In the genomic region with DNA sequence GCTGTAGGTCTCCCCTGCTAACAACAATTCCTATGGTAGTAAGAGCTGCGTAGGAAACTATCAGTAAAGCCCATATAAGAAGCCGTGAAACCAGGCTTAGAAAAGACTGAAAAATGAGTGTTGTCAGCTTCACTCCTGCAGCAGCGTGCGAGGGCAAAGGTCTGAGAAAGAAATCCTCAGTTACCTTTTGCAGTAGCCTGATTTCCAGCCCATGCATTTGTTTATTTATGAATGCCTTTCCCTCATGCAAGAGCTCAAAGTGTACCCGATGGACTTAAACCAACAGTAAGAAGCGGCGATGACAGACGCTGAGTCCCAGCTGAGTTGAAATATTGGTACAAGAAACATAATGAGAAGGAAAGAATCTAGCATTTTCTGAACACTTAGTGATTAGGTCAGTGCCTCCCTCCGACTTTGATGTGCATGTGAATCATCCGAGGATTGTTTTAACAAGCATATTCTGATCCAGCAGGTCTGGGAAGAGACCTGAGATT, we compare ENCODE assay signal across 1 cellular context.
TF ChIP-seq lines count a peak whose summit lies in the region.

No MANE protein-coding gene starts in this region.

TF ChIP-seq in HepG2, 621 proteins besides CTCF, POLR2A, EP300 and RAD21 (continues in another document):
- TF ChIP-seq, protein P1, sequence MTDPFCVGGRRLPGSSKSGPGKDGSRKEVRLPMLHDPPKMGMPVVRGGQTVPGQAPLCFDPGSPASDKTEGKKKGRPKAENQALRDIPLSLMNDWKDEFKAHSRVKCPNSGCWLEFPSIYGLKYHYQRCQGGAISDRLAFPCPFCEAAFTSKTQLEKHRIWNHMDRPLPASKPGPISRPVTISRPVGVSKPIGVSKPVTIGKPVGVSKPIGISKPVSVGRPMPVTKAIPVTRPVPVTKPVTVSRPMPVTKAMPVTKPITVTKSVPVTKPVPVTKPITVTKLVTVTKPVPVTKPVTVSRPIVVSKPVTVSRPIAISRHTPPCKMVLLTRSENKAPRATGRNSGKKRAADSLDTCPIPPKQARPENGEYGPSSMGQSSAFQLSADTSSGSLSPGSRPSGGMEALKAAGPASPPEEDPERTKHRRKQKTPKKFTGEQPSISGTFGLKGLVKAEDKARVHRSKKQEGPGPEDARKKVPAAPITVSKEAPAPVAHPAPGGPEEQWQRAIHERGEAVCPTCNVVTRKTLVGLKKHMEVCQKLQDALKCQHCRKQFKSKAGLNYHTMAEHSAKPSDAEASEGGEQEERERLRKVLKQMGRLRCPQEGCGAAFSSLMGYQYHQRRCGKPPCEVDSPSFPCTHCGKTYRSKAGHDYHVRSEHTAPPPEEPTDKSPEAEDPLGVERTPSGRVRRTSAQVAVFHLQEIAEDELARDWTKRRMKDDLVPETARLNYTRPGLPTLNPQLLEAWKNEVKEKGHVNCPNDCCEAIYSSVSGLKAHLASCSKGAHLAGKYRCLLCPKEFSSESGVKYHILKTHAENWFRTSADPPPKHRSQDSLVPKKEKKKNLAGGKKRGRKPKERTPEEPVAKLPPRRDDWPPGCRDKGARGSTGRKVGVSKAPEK (CRISPR knock-in tag; IDR thresholded peaks at IDR 0.05; ENCODE audit: borderline replicate concordance): no peak
- TF ChIP-seq FOXP1 (IDR thresholded peaks at IDR 0.05) (0 out of 2 replicates have a peak, but pooled peaks have one; percentile 24), FOXP1 (CRISPR knock-in tag; IDR thresholded peaks at IDR 0.05) (peak; percentile 82), PHF21A (CRISPR knock-in tag; IDR thresholded peaks at IDR 0.05) (peak; percentile 72), ZNF546 (CRISPR knock-in tag; conservative IDR thresholded peaks at IDR 0.05) (no peak), ZFP90 (CRISPR knock-in tag; IDR thresholded peaks at IDR 0.05; ENCODE audit: borderline replicate concordance) (no peak), KLF16 (CRISPR knock-in tag; IDR thresholded peaks at IDR 0.05) (no peak), ZNF773 (CRISPR knock-in tag; IDR thresholded peaks at IDR 0.05; ENCODE audit: borderline replicate concordance) (no peak), SATB2 (CRISPR knock-in tag; IDR thresholded peaks at IDR 0.05) (no peak), SKI (IDR thresholded peaks at IDR 0.05; ENCODE audit: partially characterized antibody) (peak; percentile 50), ARNTL (CRISPR knock-in tag; IDR thresholded peaks at IDR 0.05) (no peak), ZNF775 (CRISPR knock-in tag; IDR thresholded peaks at IDR 0.05; ENCODE audit: borderline replicate concordance) (peak; percentile 42; the same call in 1 of the 2 replicates), GABPB1 (CRISPR knock-in tag; IDR thresholded peaks at IDR 0.05) (no peak), CHD2 (IDR thresholded peaks at IDR 0.05; ENCODE audit: low read depth, low read length) (no peak), ZNF660 (CRISPR knock-in tag; IDR thresholded peaks at IDR 0.05; ENCODE audit: borderline replicate concordance, low read depth) (no peak), HDAC6 (IDR thresholded peaks at IDR 0.05; ENCODE audit: low read depth, low read length) (no peak), MATR3 (CRISPR knock-in tag; IDR thresholded peaks at IDR 0.05) (no peak), ZNF674 (CRISPR knock-in tag; IDR thresholded peaks at IDR 0.05; ENCODE audit: low read depth) (no peak), SALL2 (CRISPR knock-in tag; IDR thresholded peaks at IDR 0.05) (no peak), ZNF496 (CRISPR knock-in tag; IDR thresholded peaks at IDR 0.05; ENCODE audit: insufficient replicate concordance) (no peak), MZF1 (CRISPR knock-in tag; IDR thresholded peaks at IDR 0.05; ENCODE audit: borderline replicate concordance) (no peak), NPAS2 (CRISPR knock-in tag; IDR thresholded peaks at IDR 0.05; ENCODE audit: borderline replicate concordance) (no peak), ZMYM4 (CRISPR knock-in tag; IDR thresholded peaks at IDR 0.05) (peak; percentile 76), ZNF572 (CRISPR knock-in tag; IDR thresholded peaks at IDR 0.05) (no peak), CEBPB (IDR thresholded peaks at IDR 0.05; ENCODE audit: borderline replicate concordance, low read depth, low read length) (peak; percentile 75), ZKSCAN5 (CRISPR knock-in tag; IDR thresholded peaks at IDR 0.05) (no peak), PAX8 (CRISPR knock-in tag; IDR thresholded peaks at IDR 0.05; ENCODE audit: borderline replicate concordance) (no peak), ZZZ3 (CRISPR knock-in tag; IDR thresholded peaks at IDR 0.05; ENCODE audit: borderline replicate concordance) (0 out of 2 replicates have a peak, but pooled peaks have one; percentile 32), ZBTB42 (CRISPR knock-in tag; IDR thresholded peaks at IDR 0.05) (no peak), FOXJ3 (CRISPR knock-in tag; IDR thresholded peaks at IDR 0.05; ENCODE audit: borderline replicate concordance) (peak; percentile 71; the same call in 1 of the 2 replicates), MXI1 (IDR thresholded peaks at IDR 0.05; ENCODE audit: borderline replicate concordance, low read depth, low read length) (peak; percentile 68; the same call in 1 of the 3 replicates), ZNF337 (CRISPR knock-in tag; IDR thresholded peaks at IDR 0.05; ENCODE audit: borderline replicate concordance, low read depth) (no peak), RARG (CRISPR knock-in tag; IDR thresholded peaks at IDR 0.05; ENCODE audit: low read depth) (no peak), GLI4 (CRISPR knock-in tag; IDR thresholded peaks at IDR 0.05; ENCODE audit: borderline replicate concordance) (no peak), ZNF75D (CRISPR knock-in tag; IDR thresholded peaks at IDR 0.05; ENCODE audit: borderline replicate concordance) (no peak), ZNF383 (CRISPR knock-in tag; IDR thresholded peaks at IDR 0.05; ENCODE audit: borderline replicate concordance) (no peak), ZFP1 (CRISPR knock-in tag; IDR thresholded peaks at IDR 0.05) (peak; percentile 79), ZKSCAN8 (CRISPR knock-in tag; IDR thresholded peaks at IDR 0.05; ENCODE audit: borderline replicate concordance) (0 out of 2 replicates have a peak, but pooled peaks have one; percentile 19), ZNF605 (CRISPR knock-in tag; IDR thresholded peaks at IDR 0.05) (0 out of 2 replicates have a peak, but pooled peaks have one; percentile 25), NCOA5 (CRISPR knock-in tag; IDR thresholded peaks at IDR 0.05) (no peak)
- TF ChIP-seq, protein P2, sequence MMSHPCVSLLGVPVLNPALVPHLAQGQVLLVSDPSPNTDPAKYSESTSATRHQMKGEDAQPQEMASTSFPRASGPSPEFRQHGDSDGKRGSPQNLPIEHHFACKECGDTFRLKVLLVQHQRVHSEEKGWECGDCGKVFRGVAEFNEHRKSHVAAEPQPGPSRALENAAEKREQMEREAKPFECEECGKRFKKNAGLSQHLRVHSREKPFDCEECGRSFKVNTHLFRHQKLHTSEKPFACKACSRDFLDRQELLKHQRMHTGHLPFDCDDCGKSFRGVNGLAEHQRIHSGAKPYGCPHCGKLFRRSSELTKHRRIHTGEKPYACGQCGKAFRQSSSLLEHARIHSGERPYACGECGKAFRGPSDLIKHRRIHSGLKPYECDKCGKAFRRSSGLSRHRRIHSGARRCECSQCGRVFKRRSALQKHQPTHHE (CRISPR knock-in tag; IDR thresholded peaks at IDR 0.05; ENCODE audit: borderline replicate concordance): no peak
- TF ChIP-seq, protein P3, sequence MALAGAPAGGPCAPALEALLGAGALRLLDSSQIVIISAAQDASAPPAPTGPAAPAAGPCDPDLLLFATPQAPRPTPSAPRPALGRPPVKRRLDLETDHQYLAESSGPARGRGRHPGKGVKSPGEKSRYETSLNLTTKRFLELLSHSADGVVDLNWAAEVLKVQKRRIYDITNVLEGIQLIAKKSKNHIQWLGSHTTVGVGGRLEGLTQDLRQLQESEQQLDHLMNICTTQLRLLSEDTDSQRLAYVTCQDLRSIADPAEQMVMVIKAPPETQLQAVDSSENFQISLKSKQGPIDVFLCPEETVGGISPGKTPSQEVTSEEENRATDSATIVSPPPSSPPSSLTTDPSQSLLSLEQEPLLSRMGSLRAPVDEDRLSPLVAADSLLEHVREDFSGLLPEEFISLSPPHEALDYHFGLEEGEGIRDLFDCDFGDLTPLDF (CRISPR knock-in tag; IDR thresholded peaks at IDR 0.05): no peak
- TF ChIP-seq, protein P4, sequence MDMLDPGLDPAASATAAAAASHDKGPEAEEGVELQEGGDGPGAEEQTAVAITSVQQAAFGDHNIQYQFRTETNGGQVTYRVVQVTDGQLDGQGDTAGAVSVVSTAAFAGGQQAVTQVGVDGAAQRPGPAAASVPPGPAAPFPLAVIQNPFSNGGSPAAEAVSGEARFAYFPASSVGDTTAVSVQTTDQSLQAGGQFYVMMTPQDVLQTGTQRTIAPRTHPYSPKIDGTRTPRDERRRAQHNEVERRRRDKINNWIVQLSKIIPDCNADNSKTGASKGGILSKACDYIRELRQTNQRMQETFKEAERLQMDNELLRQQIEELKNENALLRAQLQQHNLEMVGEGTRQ (IDR thresholded peaks at IDR 0.05; ENCODE audit: low read depth, low read length): no peak
- TF ChIP-seq, protein P4 (CRISPR knock-in tag; IDR thresholded peaks at IDR 0.05; ENCODE audit: borderline replicate concordance): no peak
- TF ChIP-seq, protein P5, sequence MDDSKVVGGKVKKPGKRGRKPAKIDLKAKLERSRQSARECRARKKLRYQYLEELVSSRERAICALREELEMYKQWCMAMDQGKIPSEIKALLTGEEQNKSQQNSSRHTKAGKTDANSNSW (CRISPR knock-in tag; IDR thresholded peaks at IDR 0.05; ENCODE audit: borderline replicate concordance): no peak
- TF ChIP-seq, protein P6, sequence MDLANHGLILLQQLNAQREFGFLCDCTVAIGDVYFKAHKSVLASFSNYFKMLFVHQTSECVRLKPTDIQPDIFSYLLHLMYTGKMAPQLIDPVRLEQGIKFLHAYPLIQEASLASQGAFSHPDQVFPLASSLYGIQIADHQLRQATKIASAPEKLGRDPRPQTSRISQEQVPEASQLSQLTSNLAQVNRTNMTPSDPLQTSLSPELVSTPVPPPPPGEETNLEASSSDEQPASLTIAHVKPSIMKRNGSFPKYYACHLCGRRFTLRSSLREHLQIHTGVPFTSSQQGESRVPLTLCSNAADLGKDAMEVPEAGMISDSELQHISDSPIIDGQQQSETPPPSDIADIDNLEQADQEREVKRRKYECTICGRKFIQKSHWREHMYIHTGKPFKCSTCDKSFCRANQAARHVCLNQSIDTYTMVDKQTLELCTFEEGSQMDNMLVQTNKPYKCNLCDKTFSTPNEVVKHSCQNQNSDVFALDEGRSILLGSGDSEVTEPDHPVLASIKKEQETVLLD (CRISPR knock-in tag; IDR thresholded peaks at IDR 0.05; ENCODE audit: low read depth): no peak
- TF ChIP-seq, protein P7, sequence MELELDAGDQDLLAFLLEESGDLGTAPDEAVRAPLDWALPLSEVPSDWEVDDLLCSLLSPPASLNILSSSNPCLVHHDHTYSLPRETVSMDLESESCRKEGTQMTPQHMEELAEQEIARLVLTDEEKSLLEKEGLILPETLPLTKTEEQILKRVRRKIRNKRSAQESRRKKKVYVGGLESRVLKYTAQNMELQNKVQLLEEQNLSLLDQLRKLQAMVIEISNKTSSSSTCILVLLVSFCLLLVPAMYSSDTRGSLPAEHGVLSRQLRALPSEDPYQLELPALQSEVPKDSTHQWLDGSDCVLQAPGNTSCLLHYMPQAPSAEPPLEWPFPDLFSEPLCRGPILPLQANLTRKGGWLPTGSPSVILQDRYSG (CRISPR knock-in tag; IDR thresholded peaks at IDR 0.05): no peak
- TF ChIP-seq, protein P8, sequence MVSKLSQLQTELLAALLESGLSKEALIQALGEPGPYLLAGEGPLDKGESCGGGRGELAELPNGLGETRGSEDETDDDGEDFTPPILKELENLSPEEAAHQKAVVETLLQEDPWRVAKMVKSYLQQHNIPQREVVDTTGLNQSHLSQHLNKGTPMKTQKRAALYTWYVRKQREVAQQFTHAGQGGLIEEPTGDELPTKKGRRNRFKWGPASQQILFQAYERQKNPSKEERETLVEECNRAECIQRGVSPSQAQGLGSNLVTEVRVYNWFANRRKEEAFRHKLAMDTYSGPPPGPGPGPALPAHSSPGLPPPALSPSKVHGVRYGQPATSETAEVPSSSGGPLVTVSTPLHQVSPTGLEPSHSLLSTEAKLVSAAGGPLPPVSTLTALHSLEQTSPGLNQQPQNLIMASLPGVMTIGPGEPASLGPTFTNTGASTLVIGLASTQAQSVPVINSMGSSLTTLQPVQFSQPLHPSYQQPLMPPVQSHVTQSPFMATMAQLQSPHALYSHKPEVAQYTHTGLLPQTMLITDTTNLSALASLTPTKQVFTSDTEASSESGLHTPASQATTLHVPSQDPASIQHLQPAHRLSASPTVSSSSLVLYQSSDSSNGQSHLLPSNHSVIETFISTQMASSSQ (IDR thresholded peaks at IDR 0.05; ENCODE audit: low read depth): no peak
- TF ChIP-seq, protein P8 (CRISPR knock-in tag; IDR thresholded peaks at IDR 0.05; ENCODE audit: borderline replicate concordance): peak; percentile 51; the same call in 1 of the 2 replicates
- TF ChIP-seq, protein P9, sequence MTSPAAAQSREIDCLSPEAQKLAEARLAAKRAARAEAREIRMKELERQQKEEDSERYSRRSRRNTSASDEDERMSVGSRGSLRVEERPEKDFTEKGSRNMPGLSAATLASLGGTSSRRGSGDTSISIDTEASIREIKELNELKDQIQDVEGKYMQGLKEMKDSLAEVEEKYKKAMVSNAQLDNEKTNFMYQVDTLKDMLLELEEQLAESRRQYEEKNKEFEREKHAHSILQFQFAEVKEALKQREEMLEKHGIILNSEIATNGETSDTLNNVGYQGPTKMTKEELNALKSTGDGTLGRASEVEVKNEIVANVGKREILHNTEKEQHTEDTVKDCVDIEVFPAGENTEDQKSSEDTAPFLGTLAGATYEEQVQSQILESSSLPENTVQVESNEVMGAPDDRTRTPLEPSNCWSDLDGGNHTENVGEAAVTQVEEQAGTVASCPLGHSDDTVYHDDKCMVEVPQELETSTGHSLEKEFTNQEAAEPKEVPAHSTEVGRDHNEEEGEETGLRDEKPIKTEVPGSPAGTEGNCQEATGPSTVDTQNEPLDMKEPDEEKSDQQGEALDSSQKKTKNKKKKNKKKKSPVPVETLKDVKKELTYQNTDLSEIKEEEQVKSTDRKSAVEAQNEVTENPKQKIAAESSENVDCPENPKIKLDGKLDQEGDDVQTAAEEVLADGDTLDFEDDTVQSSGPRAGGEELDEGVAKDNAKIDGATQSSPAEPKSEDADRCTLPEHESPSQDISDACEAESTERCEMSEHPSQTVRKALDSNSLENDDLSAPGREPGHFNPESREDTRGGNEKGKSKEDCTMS (CRISPR knock-in tag; conservative IDR thresholded peaks at IDR 0.05): no peak
